ENCODE assay signal across 24 cellular contexts in genomic region chr11:128411149-128411548, GRCh38.
"Had no signal": no experiment of that assay in that cellular context is flagged by ENCODE, and none has a peak within 500 bp of the region (broad histone marks: within the 10 kb centered on the region; RNA-seq: fewer than 3 reads in every experiment).

No MANE protein-coding gene starts in this region.

- H3K27ac ChIP-seq: epithelial cell of prostate, gastrocnemius medialis, neutrophil, pancreas, right lobe of liver, testis, tibial artery, upper lobe of right lung, uterus had no signal

- H3K9me3 ChIP-seq: colonic mucosa, gastrocnemius medialis, neutrophil, pancreas, right lobe of liver, testis, tibial artery, upper lobe of right lung, uterus had no signal

- ATAC-seq: esophagus mucosa; gastrocnemius medialis; left lobe of liver; natural killer cell; pancreas; right lobe of liver; stimulated activated effector memory CD8-positive, alpha-beta T cell treated with anti-CD3 and anti-CD28 coated beads, Interleukin-12 subunit alpha, Interleukin-12 subunit beta, amount 100 ng/mL, for 72 hours; stimulated activated naive CD8-positive, alpha-beta T cell treated with anti-CD3 and anti-CD28 coated beads, Interleukin-15, Interleukin-2, amounts not matched to agents 100 U/mL and 50 U/mL, for 24 hours; upper lobe of right lung had no signal

- H3K27me3 ChIP-seq: colonic mucosa, gastrocnemius medialis, neutrophil, pancreas, right lobe of liver, testis, tibial artery, upper lobe of right lung, uterus had no signal

- DNase-seq: colonic mucosa; effector CD8-positive, alpha-beta T cell; endodermal cell; foreskin fibroblast; gastrocnemius medialis; head of caudate nucleus; mesenchymal stem cell; natural killer cell; pancreas; right lobe of liver; stimulated activated CD4-positive, alpha-beta T cell treated with anti-CD3 and anti-CD28 coated beads, Interleukin-2, amount 100 ng/mL, for 24 hours; stimulated activated CD4-positive, alpha-beta T cell treated with anti-CD3 and anti-CD28 coated beads, Interleukin-4, amount 100 ng/mL, for 24 hours; stimulated activated naive CD8-positive, alpha-beta T cell treated with anti-CD3 and anti-CD28 coated beads, Interleukin-15, Interleukin-2, amounts not matched to agents 100 U/mL and 50 U/mL, for 24 hours; substantia nigra; testis; tibial artery; upper lobe of right lung; uterus had no signal

- FAIRE-seq: keratinocyte, pancreas had no signal

- H3K4me1 ChIP-seq: colonic mucosa, right lobe of liver, uterus had no signal

- H3K4me3 ChIP-seq: colonic mucosa, gastrocnemius medialis, pancreas, right lobe of liver, testis, tibial artery, upper lobe of right lung, uterus had no signal

- H3K36me3 ChIP-seq: colonic mucosa, gastrocnemius medialis, neutrophil, pancreas, right lobe of liver, tibial artery, upper lobe of right lung, uterus had no signal
